1 cellular context compared by ENCODE assay signal in genomic region chr17:38693700-38694329, GRCh38.
TF ChIP-seq lines count a peak whose summit lies in the region.

No MANE protein-coding gene starts in this region.

TF ChIP-seq in HepG2, 621 proteins besides CTCF, POLR2A, EP300 and RAD21 (continued from another document and continues in another):
- TF ChIP-seq PAWR (CRISPR knock-in tag; IDR thresholded peaks at IDR 0.05; ENCODE audit: borderline replicate concordance) (no peak), ZFP1 (CRISPR knock-in tag; IDR thresholded peaks at IDR 0.05) (no peak), ZNF331 (CRISPR knock-in tag; IDR thresholded peaks at IDR 0.05) (no peak), PHF5A (CRISPR knock-in tag; IDR thresholded peaks at IDR 0.05; ENCODE audit: low read depth, unreplicated experiment) (no peak), ZNF557 (CRISPR knock-in tag; IDR thresholded peaks at IDR 0.05) (no peak), POGZ (CRISPR knock-in tag; IDR thresholded peaks at IDR 0.05) (no peak), ZGPAT (CRISPR knock-in tag; IDR thresholded peaks at IDR 0.05) (peak; percentile 19; the same call in 1 of the 2 replicates), ZNF773 (CRISPR knock-in tag; IDR thresholded peaks at IDR 0.05; ENCODE audit: borderline replicate concordance) (no peak), BCLAF1 (IDR thresholded peaks at IDR 0.05) (no peak), PHF21A (CRISPR knock-in tag; IDR thresholded peaks at IDR 0.05) (no peak), AGO1 (IDR thresholded peaks at IDR 0.05; ENCODE audit: low read depth, low read length, poor library complexity, severe bottlenecking) (no peak), DPF2 (CRISPR knock-in tag; IDR thresholded peaks at IDR 0.05; ENCODE audit: borderline replicate concordance, low read depth) (no peak), ZNF276 (CRISPR knock-in tag; IDR thresholded peaks at IDR 0.05; ENCODE audit: low read depth) (no peak), ZNF33A (CRISPR knock-in tag; IDR thresholded peaks at IDR 0.05; ENCODE audit: borderline replicate concordance) (no peak), ARNTL (CRISPR knock-in tag; IDR thresholded peaks at IDR 0.05) (no peak), MIXL1 (CRISPR knock-in tag; IDR thresholded peaks at IDR 0.05) (no peak), SOX13 (IDR thresholded peaks at IDR 0.05) (no peak), SOX13 (CRISPR knock-in tag; conservative IDR thresholded peaks at IDR 0.05 in 1 of 2, IDR thresholded peaks at IDR 0.05 in 1 of 2) (no peak), ZNF496 (CRISPR knock-in tag; IDR thresholded peaks at IDR 0.05; ENCODE audit: insufficient replicate concordance) (no peak), CENPBD1 (CRISPR knock-in tag; IDR thresholded peaks at IDR 0.05; ENCODE audit: borderline replicate concordance, low read depth) (no peak), MEF2D (CRISPR knock-in tag; IDR thresholded peaks at IDR 0.05) (no peak), FOXA1 (IDR thresholded peaks at IDR 0.05) (no peak), FOXA1 (CRISPR knock-in tag; IDR thresholded peaks at IDR 0.05) (no peak), AGO2 (optimal IDR thresholded peaks at IDR 0.05; ENCODE audit: low read depth, low read length) (no peak), TCF7 (IDR thresholded peaks at IDR 0.05; ENCODE audit: low read depth) (no peak), ZNF629 (CRISPR knock-in tag; conservative IDR thresholded peaks at IDR 0.05) (no peak), STAT6 (CRISPR knock-in tag; IDR thresholded peaks at IDR 0.05; ENCODE audit: borderline replicate concordance) (no peak), ZNF780A (CRISPR knock-in tag; IDR thresholded peaks at IDR 0.05) (no peak), ZNF180 (CRISPR knock-in tag; IDR thresholded peaks at IDR 0.05; ENCODE audit: borderline replicate concordance, low read depth) (no peak), TFDP1 (CRISPR knock-in tag; IDR thresholded peaks at IDR 0.05; ENCODE audit: borderline replicate concordance) (peak; percentile 32; the same call in 1 of the 2 replicates), ZNF639 (CRISPR knock-in tag; conservative IDR thresholded peaks at IDR 0.05) (no peak), ZBTB44 (CRISPR knock-in tag; IDR thresholded peaks at IDR 0.05) (no peak), ZNF407 (CRISPR knock-in tag; IDR thresholded peaks at IDR 0.05; ENCODE audit: not compliant biosample characterization) (no peak), ZNF124 (CRISPR knock-in tag; IDR thresholded peaks at IDR 0.05) (no peak), REPIN1 (CRISPR knock-in tag; IDR thresholded peaks at IDR 0.05; ENCODE audit: borderline replicate concordance, low read depth) (no peak), ELF1 (CRISPR knock-in tag; IDR thresholded peaks at IDR 0.05) (no peak), SMARCC2 (IDR thresholded peaks at IDR 0.05) (no peak), RELA (CRISPR knock-in tag; IDR thresholded peaks at IDR 0.05) (no peak; the same call in 1 of the 2 replicates)
